ENCODE assay signal across 1 cellular context in the genomic region with DNA sequence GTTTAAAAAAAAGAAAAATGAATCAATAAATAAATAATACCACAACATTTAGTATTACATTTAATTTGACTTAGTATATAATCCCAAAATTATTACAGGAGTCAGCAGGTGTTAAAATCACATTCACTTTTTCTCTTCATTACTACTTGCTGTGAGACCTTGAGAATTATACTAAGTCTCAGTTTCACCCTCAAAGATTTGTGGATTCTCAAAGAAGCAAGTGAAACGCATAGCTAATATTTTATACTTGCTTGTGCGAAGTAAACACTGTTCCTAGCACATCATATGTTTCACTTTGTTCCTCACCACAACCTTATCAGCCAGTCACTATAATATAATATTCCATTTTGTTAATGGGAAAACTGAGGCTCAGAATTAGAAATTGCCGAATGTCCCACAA.
TF ChIP-seq lines count a peak whose summit lies in the region.

No MANE protein-coding gene starts in this region.

TF ChIP-seq in GM12878, 131 proteins besides CTCF, POLR2A, EP300 and RAD21:
- no peak for TF ChIP-seq MXI1 (IDR thresholded peaks at IDR 0.05; ENCODE audit: low read depth, low read length)
- no peak for TF ChIP-seq NR2F1 (conservative IDR thresholded peaks at IDR 0.05)
- no peak for TF ChIP-seq ZNF622 (IDR thresholded peaks at IDR 0.05)
- TF ChIP-seq, protein P1, sequence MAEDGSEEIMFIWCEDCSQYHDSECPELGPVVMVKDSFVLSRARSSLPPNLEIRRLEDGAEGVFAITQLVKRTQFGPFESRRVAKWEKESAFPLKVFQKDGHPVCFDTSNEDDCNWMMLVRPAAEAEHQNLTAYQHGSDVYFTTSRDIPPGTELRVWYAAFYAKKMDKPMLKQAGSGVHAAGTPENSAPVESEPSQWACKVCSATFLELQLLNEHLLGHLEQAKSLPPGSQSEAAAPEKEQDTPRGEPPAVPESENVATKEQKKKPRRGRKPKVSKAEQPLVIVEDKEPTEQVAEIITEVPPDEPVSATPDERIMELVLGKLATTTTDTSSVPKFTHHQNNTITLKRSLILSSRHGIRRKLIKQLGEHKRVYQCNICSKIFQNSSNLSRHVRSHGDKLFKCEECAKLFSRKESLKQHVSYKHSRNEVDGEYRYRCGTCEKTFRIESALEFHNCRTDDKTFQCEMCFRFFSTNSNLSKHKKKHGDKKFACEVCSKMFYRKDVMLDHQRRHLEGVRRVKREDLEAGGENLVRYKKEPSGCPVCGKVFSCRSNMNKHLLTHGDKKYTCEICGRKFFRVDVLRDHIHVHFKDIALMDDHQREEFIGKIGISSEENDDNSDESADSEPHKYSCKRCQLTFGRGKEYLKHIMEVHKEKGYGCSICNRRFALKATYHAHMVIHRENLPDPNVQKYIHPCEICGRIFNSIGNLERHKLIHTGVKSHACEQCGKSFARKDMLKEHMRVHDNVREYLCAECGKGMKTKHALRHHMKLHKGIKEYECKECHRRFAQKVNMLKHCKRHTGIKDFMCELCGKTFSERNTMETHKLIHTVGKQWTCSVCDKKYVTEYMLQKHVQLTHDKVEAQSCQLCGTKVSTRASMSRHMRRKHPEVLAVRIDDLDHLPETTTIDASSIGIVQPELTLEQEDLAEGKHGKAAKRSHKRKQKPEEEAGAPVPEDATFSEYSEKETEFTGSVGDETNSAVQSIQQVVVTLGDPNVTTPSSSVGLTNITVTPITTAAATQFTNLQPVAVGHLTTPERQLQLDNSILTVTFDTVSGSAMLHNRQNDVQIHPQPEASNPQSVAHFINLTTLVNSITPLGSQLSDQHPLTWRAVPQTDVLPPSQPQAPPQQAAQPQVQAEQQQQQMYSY (CRISPR knock-in tag; IDR thresholded peaks at IDR 0.05) = no peak
- TF ChIP-seq, protein P2, sequence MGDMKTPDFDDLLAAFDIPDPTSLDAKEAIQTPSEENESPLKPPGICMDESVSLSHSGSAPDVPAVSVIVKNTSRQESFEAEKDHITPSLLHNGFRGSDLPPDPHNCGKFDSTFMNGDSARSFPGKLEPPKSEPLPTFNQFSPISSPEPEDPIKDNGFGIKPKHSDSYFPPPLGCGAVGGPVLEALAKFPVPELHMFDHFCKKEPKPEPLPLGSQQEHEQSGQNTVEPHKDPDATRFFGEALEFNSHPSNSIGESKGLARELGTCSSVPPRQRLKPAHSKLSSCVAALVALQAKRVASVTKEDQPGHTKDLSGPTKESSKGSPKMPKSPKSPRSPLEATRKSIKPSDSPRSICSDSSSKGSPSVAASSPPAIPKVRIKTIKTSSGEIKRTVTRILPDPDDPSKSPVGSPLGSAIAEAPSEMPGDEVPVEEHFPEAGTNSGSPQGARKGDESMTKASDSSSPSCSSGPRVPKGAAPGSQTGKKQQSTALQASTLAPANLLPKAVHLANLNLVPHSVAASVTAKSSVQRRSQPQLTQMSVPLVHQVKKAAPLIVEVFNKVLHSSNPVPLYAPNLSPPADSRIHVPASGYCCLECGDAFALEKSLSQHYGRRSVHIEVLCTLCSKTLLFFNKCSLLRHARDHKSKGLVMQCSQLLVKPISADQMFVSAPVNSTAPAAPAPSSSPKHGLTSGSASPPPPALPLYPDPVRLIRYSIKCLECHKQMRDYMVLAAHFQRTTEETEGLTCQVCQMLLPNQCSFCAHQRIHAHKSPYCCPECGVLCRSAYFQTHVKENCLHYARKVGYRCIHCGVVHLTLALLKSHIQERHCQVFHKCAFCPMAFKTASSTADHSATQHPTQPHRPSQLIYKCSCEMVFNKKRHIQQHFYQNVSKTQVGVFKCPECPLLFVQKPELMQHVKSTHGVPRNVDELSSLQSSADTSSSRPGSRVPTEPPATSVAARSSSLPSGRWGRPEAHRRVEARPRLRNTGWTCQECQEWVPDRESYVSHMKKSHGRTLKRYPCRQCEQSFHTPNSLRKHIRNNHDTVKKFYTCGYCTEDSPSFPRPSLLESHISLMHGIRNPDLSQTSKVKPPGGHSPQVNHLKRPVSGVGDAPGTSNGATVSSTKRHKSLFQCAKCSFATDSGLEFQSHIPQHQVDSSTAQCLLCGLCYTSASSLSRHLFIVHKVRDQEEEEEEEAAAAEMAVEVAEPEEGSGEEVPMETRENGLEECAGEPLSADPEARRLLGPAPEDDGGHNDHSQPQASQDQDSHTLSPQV (IDR thresholded peaks at IDR 0.05) = no peak
- peak; percentile 18; the same call in 1 of the 2 replicates for TF ChIP-seq RUNX3 (IDR thresholded peaks at IDR 0.05; ENCODE audit: low read length)
- TF ChIP-seq, protein P3, sequence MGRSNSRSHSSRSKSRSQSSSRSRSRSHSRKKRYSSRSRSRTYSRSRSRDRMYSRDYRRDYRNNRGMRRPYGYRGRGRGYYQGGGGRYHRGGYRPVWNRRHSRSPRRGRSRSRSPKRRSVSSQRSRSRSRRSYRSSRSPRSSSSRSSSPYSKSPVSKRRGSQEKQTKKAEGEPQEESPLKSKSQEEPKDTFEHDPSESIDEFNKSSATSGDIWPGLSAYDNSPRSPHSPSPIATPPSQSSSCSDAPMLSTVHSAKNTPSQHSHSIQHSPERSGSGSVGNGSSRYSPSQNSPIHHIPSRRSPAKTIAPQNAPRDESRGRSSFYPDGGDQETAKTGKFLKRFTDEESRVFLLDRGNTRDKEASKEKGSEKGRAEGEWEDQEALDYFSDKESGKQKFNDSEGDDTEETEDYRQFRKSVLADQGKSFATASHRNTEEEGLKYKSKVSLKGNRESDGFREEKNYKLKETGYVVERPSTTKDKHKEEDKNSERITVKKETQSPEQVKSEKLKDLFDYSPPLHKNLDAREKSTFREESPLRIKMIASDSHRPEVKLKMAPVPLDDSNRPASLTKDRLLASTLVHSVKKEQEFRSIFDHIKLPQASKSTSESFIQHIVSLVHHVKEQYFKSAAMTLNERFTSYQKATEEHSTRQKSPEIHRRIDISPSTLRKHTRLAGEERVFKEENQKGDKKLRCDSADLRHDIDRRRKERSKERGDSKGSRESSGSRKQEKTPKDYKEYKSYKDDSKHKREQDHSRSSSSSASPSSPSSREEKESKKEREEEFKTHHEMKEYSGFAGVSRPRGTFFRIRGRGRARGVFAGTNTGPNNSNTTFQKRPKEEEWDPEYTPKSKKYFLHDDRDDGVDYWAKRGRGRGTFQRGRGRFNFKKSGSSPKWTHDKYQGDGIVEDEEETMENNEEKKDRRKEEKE (IDR thresholded peaks at IDR 0.05) = no peak
- no peak for TF ChIP-seq HDAC2 (IDR thresholded peaks at IDR 0.05)
